In genomic region chr2:210318491-210318890, GRCh38 we compare ENCODE assay signal across 31 cellular contexts. TPM values are rescaled to one million over a fixed set of nuclear protein-coding genes. Genes with fewer than 3 reads are reported as not detected.
"Had no signal": no experiment of that assay in that cellular context is flagged by ENCODE, and none has a peak within 500 bp of the region (broad histone marks: within the 10 kb centered on the region; RNA-seq: fewer than 3 reads in every experiment).

No MANE protein-coding gene starts in this region.

- DNase-seq: activated CD4-positive, alpha-beta T cell treated with anti-CD3 and anti-CD28 coated beads, Interleukin-2, amount 10 ng/mL, durations not matched to agents 24 days and 14 days; activated CD4-positive, alpha-beta T cell treated with anti-CD3 and anti-CD28 coated beads, Interleukin-2, amount 50 U/mL, for 4 hours; activated CD8-positive, alpha-beta T cell treated with anti-CD3 and anti-CD28 coated beads for 36 hours; activated effector memory CD4-positive, alpha-beta T cell treated with anti-CD3 and anti-CD28 coated beads, Interleukin-2, amount 50 U/mL, for 16 hours; activated naive CD4-positive, alpha-beta T cell; activated naive CD8-positive, alpha-beta T cell treated with anti-CD3 and anti-CD28 coated beads, Interleukin-2, amount 10 ng/mL, durations not matched to agents 7 days and 5 days; activated T-cell treated with anti-CD3 and anti-CD28 coated beads, Interleukin-2, amount 50 U/mL, for 1 hour; activated T-cell treated with anti-CD3 and anti-CD28 coated beads, Interleukin-2, amount 50 U/mL, for 72 hours; amygdala; body of pancreas; NCI-H1105; NCI-H1417 treated with DMSO at 0.1 percent for 48 hours; NCI-H1694; NCI-H2029; NCI-H345; NCI-H524 treated with DMSO at 0.1 percent for 48 hours; SHP77; SK-N-SH had no signal

- H3K4me1 Mint-ChIP-seq: activated CD4-positive, alpha-beta T cell treated with anti-CD3 and anti-CD28 coated beads, Interleukin-2, amount 10 ng/mL, durations not matched to agents 24 days and 14 days; activated naive CD4-positive, alpha-beta T cell treated with anti-CD3 and anti-CD28 coated beads, Interleukin-2, amount 50 U/mL, for 24 hours; activated naive CD8-positive, alpha-beta T cell treated with anti-CD3 and anti-CD28 coated beads, Interleukin-2, amount 10 ng/mL, durations not matched to agents 7 days and 5 days; activated T-helper 17 cell treated with anti-CD3 and anti-CD28 coated beads, Interleukin-2, amount 50 U/mL, for 72 hours had no signal

- H3K36me3 Mint-ChIP-seq: activated naive CD4-positive, alpha-beta T cell treated with anti-CD3 and anti-CD28 coated beads, Interleukin-2, amount 50 U/mL, for 24 hours; activated naive CD8-positive, alpha-beta T cell treated with anti-CD3 and anti-CD28 coated beads, Interleukin-2, amount 10 ng/mL, durations not matched to agents 7 days and 5 days had no signal

- H3K27ac ChIP-seq: ascending aorta, body of pancreas, breast epithelium, SJSA1 had no signal

- H3K4me1 ChIP-seq: ascending aorta, body of pancreas, breast epithelium, SJSA1 had no signal

- H3K27me3 ChIP-seq: ascending aorta, body of pancreas, breast epithelium, SJSA1 had no signal

- H3K27ac Mint-ChIP-seq: activated CD4-positive, alpha-beta T cell treated with anti-CD3 and anti-CD28 coated beads, Interleukin-2, amount 10 ng/mL, durations not matched to agents 24 days and 14 days; activated CD8-positive, alpha-beta T cell treated with anti-CD3 and anti-CD28 coated beads for 36 hours; activated naive CD4-positive, alpha-beta T cell treated with anti-CD3 and anti-CD28 coated beads, Interleukin-2, amount 50 U/mL, for 24 hours; activated naive CD8-positive, alpha-beta T cell treated with anti-CD3 and anti-CD28 coated beads, Interleukin-2, amount 10 ng/mL, durations not matched to agents 7 days and 5 days; activated T-cell treated with anti-CD3 and anti-CD28 coated beads, Interleukin-2, amount 50 U/mL, for 72 hours; activated T-helper 17 cell treated with anti-CD3 and anti-CD28 coated beads, Interleukin-2, amount 50 U/mL, for 72 hours; T-helper 1 cell treated with Interleukin-12 subunit alpha and Interleukin-12 subunit beta and Interleukin-4 antibody, amounts not matched to agents 30 μg/mL and 1 μg/mL, for 36 hours; T-helper 2 cell treated with Interferon-gamma antibody and Interleukin-4, amounts not matched to agents 5 μg/mL and 100 μg/mL, for 36 hours had no signal

- FAIRE-seq: TTC549 had no signal

- ATAC-seq: activated CD8-positive, alpha-beta T cell treated with anti-CD3 and anti-CD28 coated beads for 36 hours; activated T-cell treated with anti-CD3 and anti-CD28 coated beads, Interleukin-2, amount 50 U/mL, for 72 hours; activated T-helper 17 cell treated with anti-CD3 and anti-CD28 coated beads, Interleukin-2, amount 50 U/mL, for 72 hours; body of pancreas; Panc1 had no signal

- H3K9me3 ChIP-seq: ascending aorta, body of pancreas, breast epithelium, SJSA1, SK-N-SH had no signal

- H3K9me3 Mint-ChIP-seq: activated CD4-positive, alpha-beta T cell treated with anti-CD3 and anti-CD28 coated beads, Interleukin-2, amount 10 ng/mL, durations not matched to agents 24 days and 14 days; activated CD8-positive, alpha-beta T cell treated with anti-CD3 and anti-CD28 coated beads for 36 hours; activated naive CD4-positive, alpha-beta T cell treated with anti-CD3 and anti-CD28 coated beads, Interleukin-2, amount 50 U/mL, for 24 hours; activated naive CD8-positive, alpha-beta T cell treated with anti-CD3 and anti-CD28 coated beads, Interleukin-2, amount 10 ng/mL, durations not matched to agents 7 days and 5 days; activated T-cell treated with anti-CD3 and anti-CD28 coated beads, Interleukin-2, amount 50 U/mL, for 72 hours; activated T-helper 17 cell treated with anti-CD3 and anti-CD28 coated beads, Interleukin-2, amount 50 U/mL, for 72 hours; T-helper 1 cell treated with Interleukin-12 subunit alpha and Interleukin-12 subunit beta and Interleukin-4 antibody, amounts not matched to agents 30 μg/mL and 1 μg/mL, for 36 hours; T-helper 2 cell treated with Interferon-gamma antibody and Interleukin-4, amounts not matched to agents 5 μg/mL and 100 μg/mL, for 36 hours had no signal

- H3K4me3 ChIP-seq: ascending aorta, body of pancreas, breast epithelium, SJSA1 had no signal

- H3K4me3 Mint-ChIP-seq: activated CD4-positive, alpha-beta T cell treated with anti-CD3 and anti-CD28 coated beads, Interleukin-2, amount 10 ng/mL, durations not matched to agents 24 days and 14 days; activated CD8-positive, alpha-beta T cell treated with anti-CD3 and anti-CD28 coated beads for 36 hours; activated naive CD4-positive, alpha-beta T cell treated with anti-CD3 and anti-CD28 coated beads, Interleukin-2, amount 50 U/mL, for 24 hours; activated naive CD8-positive, alpha-beta T cell treated with anti-CD3 and anti-CD28 coated beads, Interleukin-2, amount 10 ng/mL, durations not matched to agents 7 days and 5 days; activated T-cell treated with anti-CD3 and anti-CD28 coated beads, Interleukin-2, amount 50 U/mL, for 72 hours; activated T-helper 17 cell treated with anti-CD3 and anti-CD28 coated beads, Interleukin-2, amount 50 U/mL, for 72 hours; T-helper 1 cell treated with Interleukin-12 subunit alpha and Interleukin-12 subunit beta and Interleukin-4 antibody, amounts not matched to agents 30 μg/mL and 1 μg/mL, for 36 hours; T-helper 2 cell treated with Interferon-gamma antibody and Interleukin-4, amounts not matched to agents 5 μg/mL and 100 μg/mL, for 36 hours had no signal

- H3K27me3 Mint-ChIP-seq: activated CD4-positive, alpha-beta T cell treated with anti-CD3 and anti-CD28 coated beads, Interleukin-2, amount 10 ng/mL, durations not matched to agents 24 days and 14 days; activated CD8-positive, alpha-beta T cell treated with anti-CD3 and anti-CD28 coated beads for 36 hours; activated naive CD8-positive, alpha-beta T cell treated with anti-CD3 and anti-CD28 coated beads, Interleukin-2, amount 10 ng/mL, durations not matched to agents 7 days and 5 days had no signal

- H3K9ac ChIP-seq: SK-N-SH had no signal

- H3K36me3 ChIP-seq: ascending aorta, breast epithelium, SJSA1 had no signal

- H3K4me2 ChIP-seq: SK-N-SH had no signal

RNA-seq across cellular contexts. Expression of gene MYL1, which starts 3.5 kb away (rescaled TPM):
- total RNA-seq: activated CD4-positive, alpha-beta T cell treated with anti-CD3 and anti-CD28 coated beads, Interleukin-2, amount 10 ng/mL, durations not matched to agents 24 days and 14 days; activated CD8-positive, alpha-beta memory T cell treated with anti-CD3 and anti-CD28 coated beads for 36 hours; activated CD8-positive, alpha-beta T cell treated with anti-CD3 and anti-CD28 coated beads for 36 hours; activated naive CD8-positive, alpha-beta T cell treated with anti-CD3 and anti-CD28 coated beads, Interleukin-2, amount 10 ng/mL, durations not matched to agents 7 days and 5 days; activated T-cell treated with anti-CD3 and anti-CD28 coated beads, Interleukin-2, amount 50 U/mL, for 72 hours; activated T-helper 17 cell treated with anti-CD3 and anti-CD28 coated beads, Interleukin-2, amount 50 U/mL, for 72 hours; ascending aorta; body of pancreas; breast epithelium; MCF 10A; NCI-H460; RPMI7951; SJSA1 had no signal
